Comparison of ENCODE assay signal across 12 cellular contexts in genomic region chr17:48795444-48796162, GRCh38. TPM values are rescaled to one million over a fixed set of nuclear protein-coding genes. Genes with fewer than 3 reads are reported as not detected.
DNase-seq lines count a peak whose midpoint lies in the region; ATAC-seq and TF ChIP-seq lines count a peak whose summit lies in the region.
"Had no signal": no experiment of that assay in that cellular context is flagged by ENCODE, and none has a peak within 500 bp of the region (broad histone marks: within the 10 kb centered on the region; RNA-seq: fewer than 3 reads in every experiment).

No MANE protein-coding gene starts in this region.

- H3K4me3 ChIP-seq in smooth muscle cell, result no peak overlapping the region
- no peak overlapping the region for H3K4me3 ChIP-seq in naive thymus-derived CD4-positive, alpha-beta T cell (ENCODE audit: low read length)
- H3K4me3 ChIP-seq: heart right ventricle had no signal

- no peaks in the 10 kb centered on the region for H3K9me3 ChIP-seq in smooth muscle cell (replicated peaks; ENCODE audit: low read depth)
- H3K9me3 ChIP-seq in naive thymus-derived CD4-positive, alpha-beta T cell (ENCODE audit: control insufficient read depth in 2 of 3, low read length in 3 of 3), result no peaks in the 10 kb centered on the region
- H3K9me3 ChIP-seq: heart right ventricle had no signal

- CTCF ChIA-PET in naive thymus-derived CD4-positive, alpha-beta T cell (lab: Charles Lee), result interaction anchor here (1.0 to 1.3 kb wide), 2 partner anchors 10 to 83 kb away, joined by 3 to 6 read pairs; no protein-coding TSS in a partner anchor
- CTCF ChIA-PET in activated CD4-positive, alpha-beta T cell treated with anti-CD3 and anti-CD28 coated beads for 36 hours (lab: Charles Lee), result interaction anchor here (1.6 to 4.5 kb wide), 2 partner anchors 21 to 83 kb away, joined by 4 to 14 read pairs; partner anchors contain the start of gene TTLL6

- no peaks in the 10 kb centered on the region for H3K4me1 ChIP-seq in smooth muscle cell (ENCODE audit: low read depth)
- no peaks in the 10 kb centered on the region for H3K4me1 ChIP-seq in naive thymus-derived CD4-positive, alpha-beta T cell (ENCODE audit: control insufficient read depth in 2 of 2, insufficient read depth in 2 of 2, low read length in 2 of 2)

- H3K27ac Mint-ChIP-seq in naive thymus-derived CD4-positive, alpha-beta T cell, result no peak overlapping the region
- H3K27ac Mint-ChIP-seq in activated CD4-positive, alpha-beta T cell treated with anti-CD3 and anti-CD28 coated beads for 36 hours, result no peak overlapping the region

- H3K9ac ChIP-seq in smooth muscle cell (ENCODE audit: low read depth), result no peak overlapping the region

- H4K20me1 ChIP-seq in smooth muscle cell (ENCODE audit: low read depth), result no peaks in the 10 kb centered on the region

- no peak overlapping the region for H2AFZ ChIP-seq in smooth muscle cell (ENCODE audit: low read depth)

- ATAC-seq in naive thymus-derived CD4-positive, alpha-beta T cell, result no peak
- ATAC-seq in GM21526 (IDR thresholded peaks at IDR 0.05; ENCODE audit: low FRiP score, unreplicated experiment), result no peak
- no peak for ATAC-seq in activated CD4-positive, alpha-beta T cell treated with anti-CD3 and anti-CD28 coated beads for 36 hours
- ATAC-seq: heart right ventricle had no signal

- H3K9me3 Mint-ChIP-seq in naive thymus-derived CD4-positive, alpha-beta T cell, result no peaks in the 10 kb centered on the region
- no peaks in the 10 kb centered on the region for H3K9me3 Mint-ChIP-seq in activated CD4-positive, alpha-beta T cell treated with anti-CD3 and anti-CD28 coated beads for 36 hours (ENCODE audit: low read depth)

- intact Hi-C loops in naive thymus-derived CD4-positive, alpha-beta T cell (cut with micrococcal nuclease), result no loop called here
- intact Hi-C loops in activated CD4-positive, alpha-beta T cell treated with anti-CD3 and anti-CD28 coated beads for 36 hours (cut with DNase I, micrococcal nuclease), result no loop called here

- no peaks in the 10 kb centered on the region for H3K36me3 Mint-ChIP-seq in naive thymus-derived CD4-positive, alpha-beta T cell
- no peaks in the 10 kb centered on the region for H3K36me3 Mint-ChIP-seq in activated CD4-positive, alpha-beta T cell treated with anti-CD3 and anti-CD28 coated beads for 36 hours (ENCODE audit: low read depth)

- H3K27ac ChIP-seq in smooth muscle cell (ENCODE audit: low read depth), result peak overlapping the region; percentile 67
- no peak overlapping the region for H3K27ac ChIP-seq in naive thymus-derived CD4-positive, alpha-beta T cell (ENCODE audit: low read depth, low read length)
- H3K27ac ChIP-seq: heart right ventricle had no signal

- TF ChIP-seq CTCF in smooth muscle cell (IDR thresholded peaks at IDR 0.05; ENCODE audit: borderline replicate concordance, insufficient read depth, poor library complexity, severe bottlenecking), result no peak

- H3K27me3 Mint-ChIP-seq in naive thymus-derived CD4-positive, alpha-beta T cell, result peaks cover 37 to 61% (median 39%) of the 10 kb centered on the region in 5 donors
- peaks cover 26% of the 10 kb centered on the region for H3K27me3 Mint-ChIP-seq in activated CD4-positive, alpha-beta T cell treated with anti-CD3 and anti-CD28 coated beads for 36 hours

- H3K27me3 ChIP-seq in smooth muscle cell (ENCODE audit: low read depth), result no peaks in the 10 kb centered on the region
- peaks cover 2 to 6% of the 10 kb centered on the region in 2 donors for H3K27me3 ChIP-seq in naive thymus-derived CD4-positive, alpha-beta T cell (ENCODE audit: control insufficient read depth in 2 of 2, insufficient read depth in 2 of 2, low read length in 2 of 2)

- POLR2A ChIA-PET in naive thymus-derived CD4-positive, alpha-beta T cell (lab: Charles Lee), result no interaction called here
- POLR2A ChIA-PET in activated CD4-positive, alpha-beta T cell treated with anti-CD3 and anti-CD28 coated beads for 36 hours (lab: Charles Lee), result no interaction called here

- peaks cover 0 to 20% (median 0%) of the 10 kb centered on the region in 7 donors for H3K4me1 Mint-ChIP-seq in naive thymus-derived CD4-positive, alpha-beta T cell
- H3K4me1 Mint-ChIP-seq in activated CD4-positive, alpha-beta T cell treated with anti-CD3 and anti-CD28 coated beads for 36 hours, result no peaks in the 10 kb centered on the region

- no peaks in the 10 kb centered on the region for H3K79me2 ChIP-seq in smooth muscle cell (ENCODE audit: low read depth)

- DNase-seq in GM03348 (ENCODE audit: low spot score) (peak; percentile 85), SW480 (ENCODE audit: low spot score) (peak; percentile 63), iris pigment epithelial cell (ENCODE audit: low read depth) (peak; percentile 87), smooth muscle cell (lab: John Stamatoyannopoulos, UW; ENCODE audit: unreplicated experiment) (peak; percentile 11)
- DNase-seq in naive thymus-derived CD4-positive, alpha-beta T cell, result no peak
- DNase-seq in activated CD4-positive, alpha-beta T cell treated with anti-CD3 and anti-CD28 coated beads, Interleukin-2, amount 50 U/mL, for 48 hours, result no peak
- no peak for DNase-seq in activated CD4-positive, alpha-beta T cell treated with anti-CD3 and anti-CD28 coated beads for 36 hours
- DNase-seq: heart right ventricle, posterior cingulate gyrus had no signal

- H3F3A ChIP-seq in smooth muscle cell (ENCODE audit: low read depth), result peaks cover 19% of the 10 kb centered on the region

- H3K4me3 Mint-ChIP-seq in naive thymus-derived CD4-positive, alpha-beta T cell, result no peak overlapping the region
- H3K4me3 Mint-ChIP-seq in activated CD4-positive, alpha-beta T cell treated with anti-CD3 and anti-CD28 coated beads for 36 hours, result no peak overlapping the region

- H3K36me3 ChIP-seq in smooth muscle cell (ENCODE audit: low read depth), result no peaks in the 10 kb centered on the region
- H3K36me3 ChIP-seq in naive thymus-derived CD4-positive, alpha-beta T cell (ENCODE audit: control insufficient read depth in 2 of 3, insufficient read depth in 3 of 3, low read length in 3 of 3), result no peaks in the 10 kb centered on the region
- H3K36me3 ChIP-seq: heart right ventricle had no signal

- 32% methylated on average over 10 of the region's 10 CpGs for WGBS in smooth muscle cell (ENCODE audit: low lambda C conversion rate)

- no peak overlapping the region for H3K4me2 ChIP-seq in smooth muscle cell

RNA-seq across cellular contexts. Expression of gene TTLL6, which starts 21.4 kb away (rescaled TPM):
- 0.27 TPM in 1 of 2 replicates, not detected in the other for total RNA-seq in smooth muscle cell
- polyA plus RNA-seq in smooth muscle cell, result 0.41 TPM in 1 of 2 replicates, not detected in the other
- not detected for total RNA-seq in naive thymus-derived CD4-positive, alpha-beta T cell
- not detected for polyA plus RNA-seq in naive thymus-derived CD4-positive, alpha-beta T cell
- not detected for total RNA-seq in activated CD4-positive, alpha-beta T cell treated with anti-CD3 and anti-CD28 coated beads for 36 hours
- total RNA-seq: activated CD8-positive, alpha-beta memory T cell treated with anti-CD3 and anti-CD28 coated beads for 36 hours; bronchial epithelial cell had no signal

RNA-seq across cellular contexts. Expression of gene CALCOCO2, which starts 35.2 kb away (rescaled TPM):
- total RNA-seq in smooth muscle cell, result 37.8 and 52.5 TPM in 2 replicates
- 50.6 and 55.7 TPM in 2 replicates for polyA plus RNA-seq in smooth muscle cell
- 100 to 1,000 TPM; 129 to 208 (median 139) TPM for total RNA-seq in naive thymus-derived CD4-positive, alpha-beta T cell
- polyA plus RNA-seq in naive thymus-derived CD4-positive, alpha-beta T cell, result 100 to 1,000 TPM; 159 to 167 TPM
- 100 to 1,000 TPM in 1 of 2 experiments, 10 to 100 TPM in 1; 66.7 to 102 TPM for total RNA-seq in activated CD4-positive, alpha-beta T cell treated with anti-CD3 and anti-CD28 coated beads for 36 hours

Comparison
In these comparisons a context has a peak if more than half of its experiments do, and no peak if none do; other contexts are left out.
1. DNase-seq: peak in GM03348 (single experiment), SW480 (single experiment), iris pigment epithelial cell (single experiment) and smooth muscle cell (single experiment); none in naive thymus-derived CD4-positive, alpha-beta T cell (0 of 9), activated CD4-positive, alpha-beta T cell treated with anti-CD3 and anti-CD28 coated beads, Interleukin-2, amount 50 U/mL, for 48 hours (0 of 2) and activated CD4-positive, alpha-beta T cell treated with anti-CD3 and anti-CD28 coated beads for 36 hours (single experiment).